In genomic region chr2:174656671-174657171, GRCh38 we compare ENCODE assay signal across 14 cellular contexts.
"Had no signal": no experiment of that assay in that cellular context is flagged by ENCODE, and none has a peak within 500 bp of the region (broad histone marks: within the 10 kb centered on the region; RNA-seq: fewer than 3 reads in every experiment).

No MANE protein-coding gene starts in this region.

- H2AFZ ChIP-seq: hepatocyte had no signal

- H3K4me1 Mint-ChIP-seq: mesothelial cell of epicardium had no signal

- H3K27me3 Mint-ChIP-seq: stimulated activated naive B cell treated with anti-CD40 and anti-IgM and Interleukin-4, amounts not matched to agents 10 μg/mL and 1 μg/mL and 100 μg/mL, for 72 hours had no signal

- H3K4me3 ChIP-seq: adrenal gland, hepatocyte, prostate gland, spleen had no signal

- H3K4me3 Mint-ChIP-seq: mesothelial cell of epicardium; stimulated activated naive B cell treated with anti-CD40 and anti-IgM and Interleukin-4, amounts not matched to agents 10 μg/mL and 1 μg/mL and 100 μg/mL, for 72 hours had no signal

- DNase-seq: activated CD4-positive, alpha-beta T cell treated with anti-CD3 and anti-CD28 coated beads for 48 hours; activated naive CD4-positive, alpha-beta T cell treated with anti-CD3 and anti-CD28 coated beads, Interleukin-2, amount 50 U/mL, for 16 hours; adrenal gland; caudate nucleus; erythroblast; spleen; stimulated activated CD4-positive, alpha-beta T cell treated with anti-CD3 and anti-CD28 coated beads, Interleukin-1b, Interleukin-23, amount 100 ng/mL, for 48 hours; stimulated activated naive B cell treated with anti-CD40 and anti-IgM and Interleukin-4, amounts not matched to agents 10 μg/mL and 1 μg/mL and 100 μg/mL, for 72 hours; substantia nigra; trophoblast cell; WERI-Rb-1 had no signal

- H3K27me3 ChIP-seq: adrenal gland, hepatocyte, spleen had no signal

- H3K4me2 ChIP-seq: hepatocyte had no signal

- H3K27ac Mint-ChIP-seq: mesothelial cell of epicardium; stimulated activated naive B cell treated with anti-CD40 and anti-IgM and Interleukin-4, amounts not matched to agents 10 μg/mL and 1 μg/mL and 100 μg/mL, for 72 hours had no signal

- H3K9me3 ChIP-seq: prostate gland had no signal

- H3K27ac ChIP-seq: adrenal gland, hepatocyte, prostate gland, spleen, WERI-Rb-1 had no signal

- H3K36me3 ChIP-seq: adrenal gland, prostate gland, WERI-Rb-1 had no signal

- H3K4me1 ChIP-seq: adrenal gland, prostate gland had no signal
